Comparison of ENCODE assay signal across 8 cellular contexts in the genomic region with DNA sequence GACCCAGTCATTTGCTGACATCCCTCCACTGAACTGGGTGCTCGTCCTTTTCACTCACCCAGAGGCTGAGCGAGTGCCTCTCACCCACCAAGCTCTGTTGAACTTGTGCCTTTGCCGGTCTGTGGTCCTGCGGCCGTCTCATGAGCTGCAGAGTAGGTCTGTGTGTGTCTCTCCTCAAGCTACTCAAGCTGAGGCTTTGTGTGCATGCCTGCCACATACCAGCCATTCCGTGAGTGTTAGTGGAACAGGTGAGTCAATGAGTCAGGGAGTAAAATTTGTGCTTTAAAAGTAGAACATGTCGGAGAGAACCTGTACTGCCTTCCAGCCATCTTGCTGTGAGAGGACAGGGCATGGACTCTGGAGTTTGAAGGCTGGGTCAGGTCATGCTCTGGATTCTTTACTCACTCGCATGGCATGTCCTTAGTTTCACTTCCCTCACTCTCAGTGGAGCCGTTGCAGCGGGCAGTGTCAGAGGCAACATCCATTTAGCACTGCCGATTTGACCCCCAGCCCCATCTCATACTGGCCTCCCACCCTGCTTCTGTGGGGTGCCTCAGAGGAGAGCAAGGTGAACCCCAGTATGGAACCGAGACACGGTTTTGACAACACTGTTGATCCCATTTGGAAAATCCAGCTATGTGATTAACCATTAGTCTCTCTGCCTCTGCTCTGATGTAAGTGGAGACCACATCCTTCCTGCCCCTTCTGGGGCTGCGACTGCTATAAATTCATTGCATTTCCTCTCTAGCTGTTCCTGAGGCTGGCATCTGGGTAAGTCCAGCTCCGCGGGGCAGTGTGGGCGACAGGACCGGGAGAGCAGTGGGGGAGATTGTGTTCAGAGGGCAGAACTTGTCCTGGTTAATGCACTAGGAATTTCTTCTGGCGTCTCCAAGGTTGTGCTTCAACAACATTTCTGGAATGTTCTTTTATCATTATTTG. TPM values are rescaled to one million over a fixed set of nuclear protein-coding genes. Genes with fewer than 3 reads are reported as not detected.
DNase-seq lines count a peak whose midpoint lies in the region; ATAC-seq lines count a peak whose summit lies in the region.

TSS of gene NLRP3 (plus strand) at position 751 of the 939 bp plus-strand sequence. CDS start 2,628 bp downstream, outside the sequence.

- intact Hi-C loops in left cardiac atrium (cut with DNase I) = no loop called here

- peak; percentile 71 for DNase-seq in NCI-H226
- peak; percentile 11 for DNase-seq in activated T-cell treated with anti-CD3 and anti-CD28 coated beads for 24 hours (ENCODE audit: low read depth)
- DNase-seq in left cardiac atrium = peak; percentile 36
- peak; percentile 28 for DNase-seq in stimulated activated CD4-positive, alpha-beta T cell treated with anti-CD3 and anti-CD28 coated beads, Interleukin-2, amount 100 ng/mL, for 4 hours (ENCODE audit: low read depth)
- no peak for DNase-seq in NCI-H187 treated with DMSO at 0.1 percent for 48 hours (lab: John Stamatoyannopoulos, UW)

- ATAC-seq in GM21381 (IDR thresholded peaks at IDR 0.05; ENCODE audit: unreplicated experiment) (peak; percentile 66), left cardiac atrium (peak; percentile 84), GM19397 (IDR thresholded peaks at IDR 0.05; ENCODE audit: unreplicated experiment) (no peak), GM21390 (IDR thresholded peaks at IDR 0.05; ENCODE audit: unreplicated experiment) (no peak)

RNA-seq across cellular contexts. Expression of gene NLRP3, which starts in this region (rescaled TPM):
- total RNA-seq in left cardiac atrium = 1 to 10 TPM in 1 of 2 donors, under 1 TPM in 1; 0.71 to 2.0 TPM

Comparison
In these comparisons a context has a peak if more than half of its experiments do, and no peak if none do; other contexts are left out.
1. ATAC-seq: peak in GM21381 (single experiment) and left cardiac atrium (2 of 2); none in GM19397 (single experiment) and GM21390 (single experiment).